ENCODE assay signal across 21 cellular contexts in genomic region chr15:57053470-57053869, GRCh38.
DNase-seq lines count a peak whose midpoint lies in the region; ATAC-seq and TF ChIP-seq lines count a peak whose summit lies in the region.
"Had no signal": no experiment of that assay in that cellular context is flagged by ENCODE, and none has a peak within 500 bp of the region (broad histone marks: within the 10 kb centered on the region; RNA-seq: fewer than 3 reads in every experiment).

No MANE protein-coding gene starts in this region.

- H3K27ac ChIP-seq in endodermal cell (ENCODE audit: low read depth, low read length) (no peak overlapping the region), psoas muscle (no peak overlapping the region)
- H3K27ac ChIP-seq: C4-2B had no signal

- TF ChIP-seq CTCF in endodermal cell (conservative IDR thresholded peaks at IDR 0.05) (no peak), nephron progenitor cell (IDR thresholded peaks at IDR 0.05) (no peak), psoas muscle (IDR thresholded peaks at IDR 0.05) (no peak)

- intact Hi-C loops in psoas muscle (cut with DNase I) = no loop called here
- intact Hi-C loops in Right ventricle myocardium superior (cut with DNase I) = no loop called here

- H3K36me3 ChIP-seq in endodermal cell (ENCODE audit: control insufficient read depth, insufficient read depth, low read length) (no peaks in the 10 kb centered on the region), psoas muscle (ENCODE audit: insufficient read depth in 1 of 2, low read depth in 1 of 2) (no peaks in the 10 kb centered on the region)

- WGBS in endodermal cell (ENCODE audit: insufficient coverage in 1 of 2, insufficient read length in 1 of 2), 2 experiments = 91 to 95% methylated on average over 2 to 4 of the region's 4 CpGs
- WGBS in psoas muscle, 3 donors = 90 to 97% (median 93%) methylated on average over 4 of the region's 4 CpGs

- H3K9ac ChIP-seq in endodermal cell (ENCODE audit: extremely low read depth, low read length, poor library complexity, severe bottlenecking) = no peak overlapping the region

- peak; percentile 17 for DNase-seq in HuH-7 (ENCODE audit: low spot score)
- peak; percentile 25 for DNase-seq in NCI-H526 treated with DMSO at 0.1 percent for 48 hours (lab: John Stamatoyannopoulos, UW)
- DNase-seq in endodermal cell = no peak
- no peak for DNase-seq in nephron progenitor cell
- no peak for DNase-seq in psoas muscle
- DNase-seq in Right ventricle myocardium superior = no peak
- no peak for DNase-seq in stimulated activated CD4-positive, alpha-beta T cell treated with anti-CD3 and anti-CD28 coated beads, Interleukin-1b, Interleukin-23, amount 100 ng/mL, for 48 hours
- DNase-seq in middle frontal gyrus (ENCODE audit: extremely low spot score, low spot score) = no peak
- DNase-seq: DMS 273 treated with DMSO at 0.1 percent for 48 hours, EL, Kasumi-1, MM.1S, NCI-H1105, NCI-H187 treated with DMSO at 0.1 percent for 48 hours, NCI-H2171, NCI-H446 treated with DMSO at 0.1 percent for 48 hours had no signal

- H3K27me3 ChIP-seq in endodermal cell (ENCODE audit: control insufficient read depth, insufficient read depth, low read length, poor library complexity, severe bottlenecking) (no peaks in the 10 kb centered on the region), psoas muscle (ENCODE audit: insufficient read depth in 3 of 3, low read length in 2 of 3) (no peaks in the 10 kb centered on the region)

- H3K36me3 Mint-ChIP-seq in endodermal cell (ENCODE audit: low read depth) = peaks cover 2% of the 10 kb centered on the region
- peaks cover 38% of the 10 kb centered on the region for H3K36me3 Mint-ChIP-seq in nephron progenitor cell (ENCODE audit: low read depth)

- no peaks in the 10 kb centered on the region for H3K27me3 Mint-ChIP-seq in endodermal cell (ENCODE audit: insufficient read depth)
- H3K27me3 Mint-ChIP-seq in nephron progenitor cell (ENCODE audit: low read depth, poor library complexity) = peaks cover 2% of the 10 kb centered on the region
- H3K27me3 Mint-ChIP-seq: IgD-negative memory B cell had no signal

- ATAC-seq in psoas muscle (no peak), Right ventricle myocardium superior (ENCODE audit: poor library complexity) (no peak)
- ATAC-seq: Panc1, Right ventricle myocardium inferior, SK-N-SH treated with all-trans-retinoic acid at 6 μM for 48 hours had no signal

- H3K9me3 Mint-ChIP-seq in endodermal cell = no peaks in the 10 kb centered on the region
- peaks cover 11% of the 10 kb centered on the region for H3K9me3 Mint-ChIP-seq in nephron progenitor cell
- H3K9me3 Mint-ChIP-seq: IgD-negative memory B cell had no signal

- no peak overlapping the region for H3K4me3 ChIP-seq in endodermal cell (ENCODE audit: low read length)
- H3K4me3 ChIP-seq in psoas muscle = no peak overlapping the region

- H3K4me1 ChIP-seq in endodermal cell (ENCODE audit: control insufficient read depth, insufficient read depth, low read length) (peaks cover 5% of the 10 kb centered on the region), psoas muscle (peaks cover 28% of the 10 kb centered on the region)

- H3K4me3 Mint-ChIP-seq in endodermal cell (no peak overlapping the region), nephron progenitor cell (peak overlapping the region; percentile 1)

- peak overlapping the region; percentile 8 for H3K27ac Mint-ChIP-seq in endodermal cell
- H3K27ac Mint-ChIP-seq in nephron progenitor cell = peak overlapping the region; percentile 51
- H3K27ac Mint-ChIP-seq: IgD-negative memory B cell had no signal

- H3K4me1 Mint-ChIP-seq in endodermal cell = peaks cover 40% of the 10 kb centered on the region
- peaks cover 75% of the 10 kb centered on the region for H3K4me1 Mint-ChIP-seq in nephron progenitor cell

- H3K9me3 ChIP-seq in endodermal cell (ENCODE audit: control insufficient read depth, low read length) = no peaks in the 10 kb centered on the region
- no peaks in the 10 kb centered on the region for H3K9me3 ChIP-seq in psoas muscle

Comparison
In these comparisons a context has a peak if more than half of its experiments do, and no peak if none do; other contexts are left out.
1. DNase-seq: peak in HuH-7 (single experiment) and NCI-H526 treated with DMSO at 0.1 percent for 48 hours (single experiment); none in endodermal cell (single experiment), nephron progenitor cell (single experiment), psoas muscle (0 of 2), Right ventricle myocardium superior (single experiment), stimulated activated CD4-positive, alpha-beta T cell treated with anti-CD3 and anti-CD28 coated beads, Interleukin-1b, Interleukin-23, amount 100 ng/mL, for 48 hours (single experiment) and middle frontal gyrus (single experiment).